Comparison of ENCODE assay signal across 18 cellular contexts in genomic region chr7:134828361-134828760, GRCh38. TPM values are rescaled to one million over a fixed set of nuclear protein-coding genes. Genes with fewer than 3 reads are reported as not detected.
DNase-seq lines count a peak whose midpoint lies in the region; ATAC-seq and TF ChIP-seq lines count a peak whose summit lies in the region.
"Had no signal": no experiment of that assay in that cellular context is flagged by ENCODE, and none has a peak within 500 bp of the region (broad histone marks: within the 10 kb centered on the region; RNA-seq: fewer than 3 reads in every experiment).

No MANE protein-coding gene starts in this region.

- intact Hi-C loops in stomach (cut with DNase I; ENCODE audit: low total_unique reads), result no loop called here

- H2BK5ac ChIP-seq in mesenchymal stem cell (ENCODE audit: low read depth, low read length, poor library complexity, severe bottlenecking), result no peak overlapping the region

- H3K27ac ChIP-seq in mesenchymal stem cell (ENCODE audit: low read length, poor library complexity, severe bottlenecking) (no peak overlapping the region), stomach (peak overlapping the region in 4 of 5 donors; percentile 72 to 89 (median 74))

- no peak overlapping the region for H2AK5ac ChIP-seq in mesenchymal stem cell (ENCODE audit: low read length, severe bottlenecking)

- TF ChIP-seq EP300 in stomach (IDR thresholded peaks at IDR 0.05), result no peak

- no peak overlapping the region for H3K4me2 ChIP-seq in mesenchymal stem cell (ENCODE audit: low read length, poor library complexity, severe bottlenecking)

- H3K4me1 Mint-ChIP-seq in chondrocyte (ENCODE audit: low read depth) (peaks cover 96% of the 10 kb centered on the region), WTC11 (0 out of 2 replicates have a peak, but pooled peaks cover 1% of the 10 kb centered on the region)
- H3K4me1 Mint-ChIP-seq: CD8-positive, alpha-beta memory T cell had no signal

- H3K36me3 ChIP-seq in mesenchymal stem cell (ENCODE audit: control insufficient read depth in 1 of 2, insufficient read depth in 2 of 2, low read depth in 1 of 2, low read length in 2 of 2) (peaks cover 3 to 4% of the 10 kb centered on the region in 2 experiments), stomach (no peaks in the 10 kb centered on the region), HAP-1 (replicated peaks) (no peaks in the 10 kb centered on the region)

- H3K9me3 ChIP-seq in mesenchymal stem cell (ENCODE audit: control insufficient read depth, low read length), result no peaks in the 10 kb centered on the region
- H3K9me3 ChIP-seq in stomach, result no peaks in the 10 kb centered on the region
- H3K9me3 ChIP-seq in HAP-1, result no peaks in the 10 kb centered on the region

- H2BK12ac ChIP-seq in mesenchymal stem cell (ENCODE audit: low read length in 2 of 2), result no peak overlapping the region

- no peak overlapping the region for H4K91ac ChIP-seq in mesenchymal stem cell (ENCODE audit: low read length)

- POLR2A ChIA-PET in WTC11 (lab: Charles Lee), result no interaction called here

- H3K36me3 Mint-ChIP-seq in chondrocyte (ENCODE audit: low read depth), result peaks cover 22% of the 10 kb centered on the region
- no peaks in the 10 kb centered on the region for H3K36me3 Mint-ChIP-seq in WTC11
- H3K36me3 Mint-ChIP-seq: CD8-positive, alpha-beta memory T cell had no signal

- H3K27ac Mint-ChIP-seq in chondrocyte (ENCODE audit: unreplicated experiment) (peak overlapping the region; percentile 99), WTC11 (no peak overlapping the region)
- H3K27ac Mint-ChIP-seq: CD8-positive, alpha-beta memory T cell had no signal

- H3K4ac ChIP-seq in mesenchymal stem cell (ENCODE audit: low read depth in 1 of 2, low read length in 2 of 2), result no peak overlapping the region

- TF ChIP-seq POLR2A in stomach (IDR thresholded peaks at IDR 0.05), result no peak

- 100% methylated on average over 1 of the region's 2 CpGs for WGBS in mesenchymal stem cell
- WGBS in stomach, 5 donors, result 55 to 82% (median 80%) methylated on average over 2 of the region's 2 CpGs

- H3K4me3 ChIP-seq in mesenchymal stem cell (ENCODE audit: insufficient read depth in 1 of 2, low read depth in 1 of 2, low read length in 2 of 2), result peak overlapping the region in 1 of 2 experiments; percentile 32
- H3K4me3 ChIP-seq in stomach, result no peak overlapping the region
- H3K4me3 ChIP-seq in HAP-1, result no peak overlapping the region

- H3K27me3 ChIP-seq in mesenchymal stem cell (ENCODE audit: control insufficient read depth in 1 of 2, insufficient read depth in 1 of 2, low read length in 2 of 2), result no peaks in the 10 kb centered on the region
- H3K27me3 ChIP-seq in stomach, result no peaks in the 10 kb centered on the region
- H3K27me3 ChIP-seq in HAP-1 (ENCODE audit: low read depth), result no peaks in the 10 kb centered on the region

- H3K14ac ChIP-seq in mesenchymal stem cell (ENCODE audit: low read length in 2 of 2), result no peak overlapping the region

- H2AFZ ChIP-seq in mesenchymal stem cell (ENCODE audit: low read depth, low read length), result no peak overlapping the region

- H3K18ac ChIP-seq in mesenchymal stem cell (ENCODE audit: low read depth in 1 of 2, low read length in 2 of 2), result no peak overlapping the region

- H3K27me3 Mint-ChIP-seq in chondrocyte (ENCODE audit: low read depth) (no peaks in the 10 kb centered on the region), WTC11 (ENCODE audit: low read depth) (no peaks in the 10 kb centered on the region)

- no peak overlapping the region for H2BK15ac ChIP-seq in mesenchymal stem cell (ENCODE audit: low read depth, poor library complexity, severe bottlenecking)

- in situ Hi-C loops in HAP-1 (cut with MboI; ENCODE audit: low sequenced_read_pairs), result no loop called here

- TF ChIP-seq CTCF in chondrocyte (IDR thresholded peaks at IDR 0.05), result no peak
- TF ChIP-seq CTCF in stomach (IDR thresholded peaks at IDR 0.05), result no peak
- TF ChIP-seq CTCF in WTC11 (IDR thresholded peaks at IDR 0.05), result no peak

- CTCF ChIA-PET in WTC11 (lab: Charles Lee), result no interaction called here

- peak overlapping the region; percentile 83 for H3K9ac ChIP-seq in mesenchymal stem cell (ENCODE audit: low read length)

- H3K9me3 Mint-ChIP-seq in chondrocyte (ENCODE audit: low read depth) (no peaks in the 10 kb centered on the region), WTC11 (no peaks in the 10 kb centered on the region)
- H3K9me3 Mint-ChIP-seq: CD8-positive, alpha-beta memory T cell had no signal

- H3K4me1 ChIP-seq in mesenchymal stem cell (ENCODE audit: control insufficient read depth, insufficient read depth, low read depth, low read length) (no peaks in the 10 kb centered on the region), stomach (peaks cover 0 to 69% (median 25%) of the 10 kb centered on the region in 4 donors), HAP-1 (peaks cover 6% of the 10 kb centered on the region)

- H3K79me1 ChIP-seq in mesenchymal stem cell (replicated peaks; ENCODE audit: low read length, poor library complexity, severe bottlenecking), result peaks cover 11% of the 10 kb centered on the region

- no peak overlapping the region for H4K8ac ChIP-seq in mesenchymal stem cell (ENCODE audit: low read length)

- DNase-seq in GM03348 (ENCODE audit: low spot score) (peak; percentile 37), chondrocyte (ENCODE audit: low spot score) (no peak), mesenchymal stem cell (no peak), stomach (no peak), DMS 273 treated with DMSO at 0.1 percent for 48 hours (lab: John Stamatoyannopoulos, UW) (no peak), HAP-1 (ENCODE audit: low spot score in 2 of 2) (no peak), WTC11 (ENCODE audit: low spot score) (no peak)
- DNase-seq: activated CD4-positive, alpha-beta T cell treated with anti-CD3 and anti-CD28 coated beads, Interleukin-2, amount 50 U/mL, for 1 hour; activated naive CD4-positive, alpha-beta T cell; CD8-positive, alpha-beta memory T cell; DND-41; glutamatergic neuron; NCI-H1417; NCI-H2171; NCI-H774; stimulated activated CD4-positive, alpha-beta T cell treated with anti-CD3 and anti-CD28 coated beads, Interleukin-4, amount 100 ng/mL, for 4 hours had no signal

- no peak overlapping the region for H3K23ac ChIP-seq in mesenchymal stem cell (ENCODE audit: low read length in 2 of 2)

- no peak overlapping the region for H2BK120ac ChIP-seq in mesenchymal stem cell (ENCODE audit: low read depth, low read length)

- H3K4me3 Mint-ChIP-seq in chondrocyte (ENCODE audit: unreplicated experiment), result peak overlapping the region; percentile 51
- no peak overlapping the region for H3K4me3 Mint-ChIP-seq in WTC11
- H3K4me3 Mint-ChIP-seq: CD8-positive, alpha-beta memory T cell had no signal

- ATAC-seq in HG03039 (IDR thresholded peaks at IDR 0.05; ENCODE audit: unreplicated experiment), result no peak
- no peak for ATAC-seq in WTC11
- ATAC-seq: Panc1 had no signal

TF ChIP-seq in WTC11, 78 proteins besides CTCF, POLR2A, EP300 and RAD21 (continues in another document):
- TF ChIP-seq NFYB (CRISPR knock-in tag; conservative IDR thresholded peaks at IDR 0.05; ENCODE audit: low read depth) (no peak), ZBTB21 (CRISPR knock-in tag; IDR thresholded peaks at IDR 0.05; ENCODE audit: borderline replicate concordance) (no peak), ZBTB43 (CRISPR knock-in tag; IDR thresholded peaks at IDR 0.05) (no peak), ZNF396 (CRISPR knock-in tag; IDR thresholded peaks at IDR 0.05; ENCODE audit: borderline replicate concordance) (no peak), TEAD1 (CRISPR knock-in tag; IDR thresholded peaks at IDR 0.05) (no peak)
- TF ChIP-seq, protein P1, sequence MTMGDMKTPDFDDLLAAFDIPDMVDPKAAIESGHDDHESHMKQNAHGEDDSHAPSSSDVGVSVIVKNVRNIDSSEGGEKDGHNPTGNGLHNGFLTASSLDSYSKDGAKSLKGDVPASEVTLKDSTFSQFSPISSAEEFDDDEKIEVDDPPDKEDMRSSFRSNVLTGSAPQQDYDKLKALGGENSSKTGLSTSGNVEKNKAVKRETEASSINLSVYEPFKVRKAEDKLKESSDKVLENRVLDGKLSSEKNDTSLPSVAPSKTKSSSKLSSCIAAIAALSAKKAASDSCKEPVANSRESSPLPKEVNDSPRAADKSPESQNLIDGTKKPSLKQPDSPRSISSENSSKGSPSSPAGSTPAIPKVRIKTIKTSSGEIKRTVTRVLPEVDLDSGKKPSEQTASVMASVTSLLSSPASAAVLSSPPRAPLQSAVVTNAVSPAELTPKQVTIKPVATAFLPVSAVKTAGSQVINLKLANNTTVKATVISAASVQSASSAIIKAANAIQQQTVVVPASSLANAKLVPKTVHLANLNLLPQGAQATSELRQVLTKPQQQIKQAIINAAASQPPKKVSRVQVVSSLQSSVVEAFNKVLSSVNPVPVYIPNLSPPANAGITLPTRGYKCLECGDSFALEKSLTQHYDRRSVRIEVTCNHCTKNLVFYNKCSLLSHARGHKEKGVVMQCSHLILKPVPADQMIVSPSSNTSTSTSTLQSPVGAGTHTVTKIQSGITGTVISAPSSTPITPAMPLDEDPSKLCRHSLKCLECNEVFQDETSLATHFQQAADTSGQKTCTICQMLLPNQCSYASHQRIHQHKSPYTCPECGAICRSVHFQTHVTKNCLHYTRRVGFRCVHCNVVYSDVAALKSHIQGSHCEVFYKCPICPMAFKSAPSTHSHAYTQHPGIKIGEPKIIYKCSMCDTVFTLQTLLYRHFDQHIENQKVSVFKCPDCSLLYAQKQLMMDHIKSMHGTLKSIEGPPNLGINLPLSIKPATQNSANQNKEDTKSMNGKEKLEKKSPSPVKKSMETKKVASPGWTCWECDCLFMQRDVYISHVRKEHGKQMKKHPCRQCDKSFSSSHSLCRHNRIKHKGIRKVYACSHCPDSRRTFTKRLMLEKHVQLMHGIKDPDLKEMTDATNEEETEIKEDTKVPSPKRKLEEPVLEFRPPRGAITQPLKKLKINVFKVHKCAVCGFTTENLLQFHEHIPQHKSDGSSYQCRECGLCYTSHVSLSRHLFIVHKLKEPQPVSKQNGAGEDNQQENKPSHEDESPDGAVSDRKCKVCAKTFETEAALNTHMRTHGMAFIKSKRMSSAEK (CRISPR knock-in tag; IDR thresholded peaks at IDR 0.05; ENCODE audit: borderline replicate concordance), result no peak

RNA-seq across cellular contexts. Expression of gene CALD1, which starts 48.9 kb away (rescaled TPM):
- total RNA-seq in chondrocyte (1,623 to 1,979 TPM (median 1,941 TPM) in 3 replicates), stomach (1,000 to 10,000 TPM in 1 of 5 donors, 100 to 1,000 TPM in 4; 300 to 1,007 (median 620) TPM), WTC11 (2021) (120 to 147 TPM (median 127 TPM) in 3 replicates)
- 820 TPM for polyA plus RNA-seq in mesenchymal stem cell (2013, experiment 1 of 2)
- 785 TPM for polyA plus RNA-seq in mesenchymal stem cell (2013, experiment 2 of 2)
- polyA plus RNA-seq in stomach, result 100 to 1,000 TPM; 146 to 179 (median 172) TPM
- polyA plus RNA-seq: CD8-positive, alpha-beta memory T cell had no signal
